8 cellular contexts compared by ENCODE assay signal in the genomic region with DNA sequence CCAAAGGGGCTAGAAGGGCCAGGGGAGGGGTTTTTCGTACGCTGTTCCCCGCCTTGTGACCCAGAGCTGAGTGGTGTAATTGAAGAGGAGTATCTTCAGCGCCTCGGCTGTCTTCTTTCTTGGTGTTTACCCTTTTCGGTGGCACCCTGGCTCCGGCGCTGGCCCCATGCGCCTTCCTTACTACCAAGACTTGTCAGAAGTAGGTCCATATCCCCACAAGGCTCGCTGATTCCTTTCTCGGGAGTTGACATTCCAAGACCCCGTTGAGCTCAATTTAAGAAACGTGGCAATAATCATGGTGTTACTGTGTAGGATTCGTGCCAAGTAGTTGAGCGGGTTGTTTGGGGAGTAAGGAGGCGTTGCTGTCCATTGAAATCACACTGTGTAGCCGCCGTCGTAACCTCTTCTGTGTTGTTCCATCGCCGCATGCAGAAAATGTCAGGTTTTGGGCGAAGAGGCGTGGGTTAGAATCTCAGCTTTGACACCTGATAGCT. TPM values are rescaled to one million over a fixed set of nuclear protein-coding genes. Genes with fewer than 3 reads are reported as not detected.
DNase-seq lines count a peak whose midpoint lies in the region; ATAC-seq, FAIRE-seq and TF ChIP-seq lines count a peak whose summit lies in the region.

No MANE protein-coding gene starts in this region.

- ATAC-seq in HG03558 (IDR thresholded peaks at IDR 0.05; ENCODE audit: extremely low read depth, unreplicated experiment): peak; percentile 5

- H3K27ac ChIP-seq in esophagus muscularis mucosa (replicated peaks in 1 of 4): peak overlapping the region; percentile 82 to 90 (median 84)

- intact Hi-C loops in esophagus muscularis mucosa (cut with DNase I): loop anchor here (10.0 kb wide), 1 partner anchor 389 kb away; a partner anchor contains a TSS

- DNase-seq in GM20000 (ENCODE audit: low spot score) (peak; percentile 24), SW480 (ENCODE audit: low spot score) (peak; percentile 22), esophagus muscularis mucosa (ENCODE audit: extremely low spot score) (peak; percentile 92), myocyte (ENCODE audit: low read depth) (peak; percentile 56), D721Med (ENCODE audit: insufficient read length, low spot score) (no peak), NCI-H2029 (lab: John Stamatoyannopoulos, UW) (no peak)

- H3K4me1 ChIP-seq in ES-I3 (ENCODE audit: insufficient read depth, low read length) (no peaks in the 10 kb centered on the region), esophagus muscularis mucosa (peaks cover 17 to 28% (median 25%) of the 10 kb centered on the region in 4 donors)

- H3K9me3 ChIP-seq in ES-I3 (ENCODE audit: control insufficient read depth, insufficient read depth, low read length) (no peaks in the 10 kb centered on the region), esophagus muscularis mucosa (no peaks in the 10 kb centered on the region)

- no peaks in the 10 kb centered on the region for H3K27me3 ChIP-seq in esophagus muscularis mucosa

- no peak for TF ChIP-seq EP300 in esophagus muscularis mucosa (IDR thresholded peaks at IDR 0.05)

- WGBS in esophagus muscularis mucosa: 0% methylated on average over 19 of the region's 23 CpGs

- TF ChIP-seq CTCF in GM20000 (IDR thresholded peaks at IDR 0.05; ENCODE audit: extremely low read depth, missing control alignments) (no peak), esophagus muscularis mucosa (IDR thresholded peaks at IDR 0.05) (no peak), D721Med (IDR thresholded peaks at IDR 0.05; ENCODE audit: insufficient read depth, missing control alignments) (no peak)

- H3K36me3 ChIP-seq in ES-I3 (ENCODE audit: insufficient read depth, low read length): no peaks in the 10 kb centered on the region
- H3K36me3 ChIP-seq in esophagus muscularis mucosa: no peaks in the 10 kb centered on the region

- no peak for TF ChIP-seq POLR2A in esophagus muscularis mucosa (IDR thresholded peaks at IDR 0.05; ENCODE audit: low read depth)

- peak overlapping the region; percentile 76 for H3K9ac ChIP-seq in ES-I3 (ENCODE audit: low read depth, low read length)

- FAIRE-seq in D721Med (lab: Jason Lieb, UNC): no peak

- H3K4me3 ChIP-seq in esophagus muscularis mucosa: peak overlapping the region; percentile 69 to 81 (median 76)

RNA-seq across cellular contexts. Expression of a gene that starts 0.8 kb away (rescaled TPM):
- total RNA-seq in esophagus muscularis mucosa (10 to 100 TPM; 29.4 to 42.8 (median 39.6) TPM), myocyte (29.0 and 33.9 TPM in 2 replicates)
- polyA plus RNA-seq in myocyte (2012): 48.7 TPM

RNA-seq across cellular contexts. Expression of a gene that starts 0.9 kb away (rescaled TPM):
- total RNA-seq in esophagus muscularis mucosa: 10 to 100 TPM in 3 of 4 donors, 1 to 10 TPM in 1; 5.2 to 17.9 (median 16.1) TPM
- total RNA-seq in myocyte: 19.4 and 28.3 TPM in 2 replicates
- polyA plus RNA-seq in myocyte (2012): 11.1 TPM

Comparison
In these comparisons a context has a peak if more than half of its experiments do, and no peak if none do; other contexts are left out.
1. DNase-seq: peak in GM20000 (single experiment), SW480 (single experiment), esophagus muscularis mucosa (single experiment) and myocyte (single experiment); none in D721Med (single experiment) and NCI-H2029 (single experiment).